ENCODE assay signal across 36 cellular contexts in genomic region chr10:103224133-103224532, GRCh38. TPM values are rescaled to one million over a fixed set of nuclear protein-coding genes. Genes with fewer than 3 reads are reported as not detected.
"Had no signal": no experiment of that assay in that cellular context is flagged by ENCODE, and none has a peak within 500 bp of the region (broad histone marks: within the 10 kb centered on the region; RNA-seq: fewer than 3 reads in every experiment).

No MANE protein-coding gene starts in this region.

- H3K4me3 ChIP-seq: adrenal gland, body of pancreas, dorsolateral prefrontal cortex, gastrocnemius medialis, ovary, sigmoid colon, stomach, thyroid gland, upper lobe of left lung, vagina had no signal

- H3K4me1 Mint-ChIP-seq: activated CD4-positive, alpha-beta T cell treated with anti-CD3 and anti-CD28 coated beads, Interleukin-2, amount 10 ng/mL, durations not matched to agents 24 days and 14 days; activated naive CD8-positive, alpha-beta T cell treated with anti-CD3 and anti-CD28 coated beads for 36 hours; naive B cell; nephron progenitor cell; stimulated activated naive B cell treated with anti-CD40 and anti-IgM and Interleukin-4, amounts not matched to agents 10 μg/mL and 1 μg/mL and 100 μg/mL, for 72 hours had no signal

- H3K36me3 ChIP-seq: adrenal gland, gastrocnemius medialis, ovary, sigmoid colon, stomach, thyroid gland, upper lobe of left lung, vagina, WERI-Rb-1 had no signal

- FAIRE-seq: colon, keratinocyte, small intestine, TTC549 had no signal

- H3K9me3 ChIP-seq: thyroid gland had no signal

- H3K27ac Mint-ChIP-seq: activated CD4-positive, alpha-beta memory T cell treated with anti-CD3 and anti-CD28 coated beads for 36 hours; activated CD4-positive, alpha-beta T cell treated with anti-CD3 and anti-CD28 coated beads, Interleukin-2, amount 10 ng/mL, durations not matched to agents 24 days and 14 days; activated naive CD4-positive, alpha-beta T cell treated with anti-CD3 and anti-CD28 coated beads for 36 hours; activated naive CD8-positive, alpha-beta T cell treated with anti-CD3 and anti-CD28 coated beads for 36 hours; activated T-helper 1 cell treated with anti-CD3 and anti-CD28 coated beads, Interleukin-12 subunit alpha, Interleukin-12 subunit beta, Interleukin-2, Interleukin-4 antibody, amounts not matched to agents 30 ng/mL and 10 ng/mL and 1 ng/mL, durations not matched to agents 14 hours and 24 hours and 36 hours; naive B cell; nephron progenitor cell; progenitor cell of endocrine pancreas; stimulated activated naive B cell treated with anti-CD40 and anti-IgM and Interleukin-4, amounts not matched to agents 10 μg/mL and 1 μg/mL and 100 μg/mL, for 72 hours had no signal

- H3K27me3 ChIP-seq: adrenal gland, body of pancreas, dorsolateral prefrontal cortex, gastrocnemius medialis, ovary, sigmoid colon, stomach, thyroid gland, upper lobe of left lung, vagina had no signal

- H3K27ac ChIP-seq: adrenal gland, body of pancreas, dorsolateral prefrontal cortex, gastrocnemius medialis, ovary, sigmoid colon, stomach, thyroid gland, vagina, WERI-Rb-1 had no signal

- H3K4me3 Mint-ChIP-seq: activated CD4-positive, alpha-beta memory T cell treated with anti-CD3 and anti-CD28 coated beads for 36 hours; activated CD4-positive, alpha-beta T cell treated with anti-CD3 and anti-CD28 coated beads, Interleukin-2, amount 10 ng/mL, durations not matched to agents 24 days and 14 days; activated naive CD4-positive, alpha-beta T cell treated with anti-CD3 and anti-CD28 coated beads for 36 hours; activated naive CD8-positive, alpha-beta T cell treated with anti-CD3 and anti-CD28 coated beads for 36 hours; activated T-helper 1 cell treated with anti-CD3 and anti-CD28 coated beads, Interleukin-12 subunit alpha, Interleukin-12 subunit beta, Interleukin-2, Interleukin-4 antibody, amounts not matched to agents 30 ng/mL and 10 ng/mL and 1 ng/mL, durations not matched to agents 14 hours and 24 hours and 36 hours; naive B cell; nephron progenitor cell; stimulated activated naive B cell treated with anti-CD40 and anti-IgM and Interleukin-4, amounts not matched to agents 10 μg/mL and 1 μg/mL and 100 μg/mL, for 72 hours had no signal

- H3K27me3 Mint-ChIP-seq: activated CD4-positive, alpha-beta memory T cell treated with anti-CD3 and anti-CD28 coated beads for 36 hours; activated naive CD8-positive, alpha-beta T cell treated with anti-CD3 and anti-CD28 coated beads for 36 hours; naive B cell; progenitor cell of endocrine pancreas; stimulated activated naive B cell treated with anti-CD40 and anti-IgM and Interleukin-4, amounts not matched to agents 10 μg/mL and 1 μg/mL and 100 μg/mL, for 72 hours had no signal

- ATAC-seq: activated CD4-positive, CD25-positive, alpha-beta regulatory T cell treated with anti-CD3 and anti-CD28 coated beads, Interleukin-2, amount 50 U/mL, for 24 hours; body of pancreas; gastrocnemius medialis; left cardiac atrium; left ventricle myocardium superior; stimulated activated naive B cell treated with anti-CD40 and anti-IgM and Interleukin-4, amounts not matched to agents 10 μg/mL and 1 μg/mL and 100 μg/mL, for 72 hours had no signal

- H3K4me1 ChIP-seq: adrenal gland, body of pancreas, thyroid gland, vagina had no signal

- DNase-seq: activated CD4-positive, alpha-beta memory T cell treated with anti-CD3 and anti-CD28 coated beads for 36 hours; activated CD4-positive, alpha-beta T cell treated with anti-CD3 and anti-CD28 coated beads, Interleukin-2, amount 10 ng/mL, durations not matched to agents 24 days and 14 days; activated CD8-positive, alpha-beta memory T cell treated with anti-CD3 and anti-CD28 coated beads, Interleukin-2, amount 50 U/mL, for 4 hours; activated effector memory CD4-positive, alpha-beta T cell treated with anti-CD3 and anti-CD28 coated beads, Interleukin-2, amount 50 U/mL, for 16 hours; activated naive CD4-positive, alpha-beta T cell treated with anti-CD3 and anti-CD28 coated beads for 36 hours; activated naive CD8-positive, alpha-beta T cell treated with anti-CD3 and anti-CD28 coated beads for 36 hours; activated T-cell treated with anti-CD3 and anti-CD28 coated beads, Interleukin-2, amount 50 U/mL, for 1 hour; adrenal gland; aorta; body of pancreas; dorsolateral prefrontal cortex; effector memory CD4-positive, alpha-beta T cell; erythroblast; gastrocnemius medialis; glutamatergic neuron; left cardiac atrium; left ventricle myocardium superior; naive B cell; nephron progenitor cell; ovary; retina; sigmoid colon; small intestine; stimulated activated CD4-positive, alpha-beta T cell treated with anti-CD3 and anti-CD28 coated beads, Interleukin-1b, Interleukin-23, amount 100 ng/mL, for 48 hours; stimulated activated naive B cell treated with anti-CD40 and anti-IgM and Interleukin-4, amounts not matched to agents 10 μg/mL and 1 μg/mL and 100 μg/mL, for 72 hours; stomach; thyroid gland; upper lobe of left lung; WERI-Rb-1 had no signal

RNA-seq across cellular contexts. Expression of gene RPEL1, which starts 21.6 kb away (rescaled TPM):
- total RNA-seq: activated CD4-positive, alpha-beta T cell treated with anti-CD3 and anti-CD28 coated beads, Interleukin-2, amount 10 ng/mL, durations not matched to agents 24 days and 14 days; activated T-helper 1 cell treated with anti-CD3 and anti-CD28 coated beads, Interleukin-12 subunit alpha, Interleukin-12 subunit beta, Interleukin-2, Interleukin-4 antibody, amounts not matched to agents 30 ng/mL and 10 ng/mL and 1 ng/mL, durations not matched to agents 14 hours and 24 hours and 36 hours; adrenal gland; aorta; body of pancreas; gastrocnemius medialis; left cardiac atrium; left ventricle myocardium superior; ovary; progenitor cell of endocrine pancreas; sigmoid colon; stomach; thyroid gland; upper lobe of left lung; vagina had no signal
- polyA plus RNA-seq: aorta, ovary, stomach had no signal

RNA-seq across cellular contexts. Expression of gene INA, which starts 52.8 kb away (rescaled TPM):
- total RNA-seq: aorta, left cardiac atrium, left ventricle myocardium superior had no signal
